18 cellular contexts compared by ENCODE assay signal in genomic region chr20:2282181-2282580, GRCh38. TPM values are rescaled to one million over a fixed set of nuclear protein-coding genes. Genes with fewer than 3 reads are reported as not detected.
DNase-seq lines count a peak whose midpoint lies in the region; ATAC-seq, FAIRE-seq and TF ChIP-seq lines count a peak whose summit lies in the region.
"Had no signal": no experiment of that assay in that cellular context is flagged by ENCODE, and none has a peak within 500 bp of the region (broad histone marks: within the 10 kb centered on the region; RNA-seq: fewer than 3 reads in every experiment).

No MANE protein-coding gene starts in this region.

- no peak overlapping the region for H2AFZ ChIP-seq in neural progenitor cell (replicated peaks)

- H3K36me3 Mint-ChIP-seq in chondrocyte (ENCODE audit: low read depth) (no peaks in the 10 kb centered on the region), neural progenitor cell (no peaks in the 10 kb centered on the region), HFFc6 (ENCODE audit: low read depth) (no peaks in the 10 kb centered on the region; the same call in 1 of the 2 replicates)
- H3K36me3 Mint-ChIP-seq: CD4-positive, alpha-beta memory T cell had no signal

- H3K4me1 Mint-ChIP-seq in chondrocyte (ENCODE audit: low read depth) = no peaks in the 10 kb centered on the region
- peaks cover 4% of the 10 kb centered on the region for H3K4me1 Mint-ChIP-seq in neural progenitor cell
- H3K4me1 Mint-ChIP-seq in HFFc6 (ENCODE audit: low read depth) = peaks cover 17% of the 10 kb centered on the region
- H3K4me1 Mint-ChIP-seq: CD4-positive, alpha-beta memory T cell had no signal

- H3K9me3 Mint-ChIP-seq in chondrocyte (ENCODE audit: low read depth) (no peaks in the 10 kb centered on the region), neural progenitor cell (no peaks in the 10 kb centered on the region), HFFc6 (0 out of 2 replicates have a peak, but pooled peaks cover 3% of the 10 kb centered on the region)

- no peaks in the 10 kb centered on the region for H3K36me3 ChIP-seq in neural progenitor cell
- H3K36me3 ChIP-seq: BE2C had no signal

- H3F3A ChIP-seq in neural progenitor cell (ENCODE audit: low read depth) = no peaks in the 10 kb centered on the region

- no peak for ATAC-seq in HG03571 (IDR thresholded peaks at IDR 0.05; ENCODE audit: unreplicated experiment)
- ATAC-seq in GM21423 (IDR thresholded peaks at IDR 0.05; ENCODE audit: unreplicated experiment) = no peak
- ATAC-seq: A549, GM12878 had no signal

- no peaks in the 10 kb centered on the region for H4K20me1 ChIP-seq in neural progenitor cell (ENCODE audit: low read depth)

- H3K4me3 ChIP-seq in neural progenitor cell = no peak overlapping the region
- H3K4me3 ChIP-seq: A549, GM12878 had no signal

- no peak for TF ChIP-seq CTCF in chondrocyte (IDR thresholded peaks at IDR 0.05)
- TF ChIP-seq CTCF in neural progenitor cell (IDR thresholded peaks at IDR 0.05) = no peak
- no peak for TF ChIP-seq CTCF in HFFc6 (IDR thresholded peaks at IDR 0.05)

- H3K4me1 ChIP-seq in neural progenitor cell = no peaks in the 10 kb centered on the region
- H3K4me1 ChIP-seq: BE2C had no signal

- H3K27me3 Mint-ChIP-seq in chondrocyte (ENCODE audit: low read depth) (peaks cover 4% of the 10 kb centered on the region), neural progenitor cell (ENCODE audit: insufficient read depth, low read depth) (peaks cover 2% of the 10 kb centered on the region), HFFc6 (ENCODE audit: insufficient read depth) (peaks cover 3% of the 10 kb centered on the region; the same call in 1 of the 2 replicates)

- H3K27ac Mint-ChIP-seq in chondrocyte (ENCODE audit: unreplicated experiment) (no peak overlapping the region), neural progenitor cell (peak overlapping the region; percentile 21), HFFc6 (no peak overlapping the region)
- H3K27ac Mint-ChIP-seq: CD4-positive, alpha-beta memory T cell had no signal

- no peaks in the 10 kb centered on the region for H3K79me2 ChIP-seq in neural progenitor cell (ENCODE audit: low read depth)

- H3K27me3 ChIP-seq in neural progenitor cell = no peaks in the 10 kb centered on the region
- H3K27me3 ChIP-seq: BE2C had no signal

- H3K9me3 ChIP-seq in neural progenitor cell (ENCODE audit: low read depth) = no peaks in the 10 kb centered on the region
- H3K9me3 ChIP-seq: A549, BE2C had no signal

- H3K4me2 ChIP-seq in neural progenitor cell = no peak overlapping the region
- H3K4me2 ChIP-seq: A549 had no signal

- FAIRE-seq in H54 (lab: Jason Lieb, UNC) = no peak
- FAIRE-seq: A549, GM12878, GM18507, H1 had no signal

- no peak overlapping the region for H3K9ac ChIP-seq in neural progenitor cell

- no peak overlapping the region for H3K27ac ChIP-seq in neural progenitor cell
- H3K27ac ChIP-seq: A549, C4-2B had no signal

- no peak for TF ChIP-seq POLR2A in H54 (IDR thresholded peaks at IDR 0.05; ENCODE audit: low read depth, low read length)

- no peak overlapping the region for H3K4me3 Mint-ChIP-seq in chondrocyte (ENCODE audit: unreplicated experiment)
- H3K4me3 Mint-ChIP-seq in neural progenitor cell = no peak overlapping the region
- H3K4me3 Mint-ChIP-seq in HFFc6 = no peak overlapping the region
- H3K4me3 Mint-ChIP-seq: CD4-positive, alpha-beta memory T cell had no signal

- DNase-seq in chondrocyte (ENCODE audit: low spot score) (peak; percentile 33), islet precursor cell (peak; percentile 41), neural progenitor cell (ENCODE audit: low spot score) (no peak), HFFc6 (no peak), H54 (ENCODE audit: insufficient read length, low spot score) (no peak)
- DNase-seq: BE2C; CD4-positive, alpha-beta memory T cell; DMS79; HCEC 1CT had no signal

RNA-seq across cellular contexts. Expression of gene TGM3, which starts 13.6 kb away (rescaled TPM):
- not detected in 3 replicates for total RNA-seq in chondrocyte
- 0.31 TPM in 1 of 2 replicates, not detected in the other for total RNA-seq in neural progenitor cell (ENCODE audit: low replicate concordance)
- total RNA-seq in HFFc6 (2021; fragmentation: NEBNext Ultra II Directional; extraction: Animal tissue kit (Norgen Biotek cat#: 25700)) = under 1 TPM in 2 of 6 experiments, not detected in 4; 0.09 to 0.15 TPM
- total RNA-seq: CD4-positive, alpha-beta memory T cell; G401; GM12878; H1; HT1080 had no signal

Comparison
In these comparisons a context has a peak if more than half of its experiments do, and no peak if none do; other contexts are left out.
1. DNase-seq: peak in chondrocyte (single experiment) and islet precursor cell (single experiment); none in neural progenitor cell (single experiment), HFFc6 (single experiment) and H54 (single experiment).